16 cellular contexts compared by ENCODE assay signal in genomic region chr14:102977475-102977874, GRCh38. TPM values are rescaled to one million over a fixed set of nuclear protein-coding genes. Genes with fewer than 3 reads are reported as not detected.
DNase-seq lines count a peak whose midpoint lies in the region; TF ChIP-seq lines count a peak whose summit lies in the region.
"Had no signal": no experiment of that assay in that cellular context is flagged by ENCODE, and none has a peak within 500 bp of the region (broad histone marks: within the 10 kb centered on the region; RNA-seq: fewer than 3 reads in every experiment).

No MANE protein-coding gene starts in this region.

- no peak for TF ChIP-seq POLR2A in spleen (IDR thresholded peaks at IDR 0.05)
- TF ChIP-seq POLR2A in transverse colon (IDR thresholded peaks at IDR 0.05) = no peak

- TF ChIP-seq CTCF in VCaP (conservative IDR thresholded peaks at IDR 0.05) = no peak
- TF ChIP-seq CTCF in spleen (IDR thresholded peaks at IDR 0.05 in 8 of 11, conservative IDR thresholded peaks at IDR 0.05 in 3 of 11) = no peak
- TF ChIP-seq CTCF in transverse colon (IDR thresholded peaks at IDR 0.05) = no peak

- H3K27ac ChIP-seq in VCaP = peak overlapping the region; percentile 84
- no peak overlapping the region for H3K27ac ChIP-seq in spleen
- no peak overlapping the region for H3K27ac ChIP-seq in transverse colon

- 85 to 93% (median 91%) methylated on average over 8 of the region's 8 CpGs for WGBS in spleen, 5 donors
- 61 to 77% methylated on average over 2 to 8 of the region's 8 CpGs for WGBS in transverse colon (ENCODE audit: low coverage in 1 of 2), 2 donors

- TF ChIP-seq EP300 in transverse colon (IDR thresholded peaks at IDR 0.05; ENCODE audit: low read depth) = no peak

- no peaks in the 10 kb centered on the region for H3K27me3 ChIP-seq in spleen (replicated peaks in 1 of 7)
- no peaks in the 10 kb centered on the region for H3K27me3 ChIP-seq in transverse colon

- in situ Hi-C loops in transverse colon (cut with MboI; ENCODE audit: low pct_ligation_motif_present in 1 of 4, low pct_unique_long_range_greater_than_20kb in 1 of 4, low sequenced_read_pairs in 3 of 4) = no loop called here

- H3K9me3 ChIP-seq in spleen = no peaks in the 10 kb centered on the region
- H3K9me3 ChIP-seq in transverse colon = no peaks in the 10 kb centered on the region
- H3K9me3 ChIP-seq: HAP-1 had no signal

- peak; percentile 36 for DNase-seq in Ammon's horn (ENCODE audit: low spot score)
- DNase-seq in islet precursor cell = peak; percentile 74
- DNase-seq in spleen = peak; percentile 44
- no peak for DNase-seq in NCI-H1694 treated with DMSO at 0.1 percent for 48 hours (lab: John Stamatoyannopoulos, UW)
- no peak for DNase-seq in transverse colon
- DNase-seq in activated CD4-positive, alpha-beta T cell treated with anti-CD3 and anti-CD28 coated beads for 1 hour = no peak
- DNase-seq: 8988T; CD8-positive, alpha-beta T cell; COR-L47; DMS153; DMS79 treated with DMSO at 0.1 percent for 48 hours; EL; GOT3 had no signal

- H3K36me3 ChIP-seq in spleen = peaks cover 0 to 100% (median 64%) of the 10 kb centered on the region in 6 donors
- peaks cover 0 to 79% (median 25%) of the 10 kb centered on the region in 4 donors for H3K36me3 ChIP-seq in transverse colon

- no peak overlapping the region for H3K4me3 ChIP-seq in spleen
- H3K4me3 ChIP-seq in transverse colon = no peak overlapping the region
- H3K4me3 ChIP-seq: HAP-1 had no signal

- intact Hi-C loops in spleen (cut with DNase I; ENCODE audit: low total_unique reads) (no loop called here), transverse colon (cut with DNase I; ENCODE audit: low total_unique reads) (no loop called here)

- H3K4me1 ChIP-seq in spleen (no peaks in the 10 kb centered on the region), transverse colon (no peaks in the 10 kb centered on the region)
- H3K4me1 ChIP-seq: HAP-1 had no signal

RNA-seq across cellular contexts. Expression of gene AMN, which starts 55.0 kb away (rescaled TPM):
- 1 to 10 TPM in 6 of 7 donors, under 1 TPM in 1; 0.65 to 3.0 (median 2.4) TPM for total RNA-seq in spleen
- 1 to 10 TPM; 1.6 to 2.2 (median 2.1) TPM for polyA plus RNA-seq in spleen
- 100 to 1,000 TPM; 306 to 597 (median 420) TPM for total RNA-seq in transverse colon
- polyA plus RNA-seq: CD14-positive monocyte had no signal

Comparison
In these comparisons a context has a peak if more than half of its experiments do, and no peak if none do; other contexts are left out.
1. DNase-seq: peak in Ammon's horn (single experiment), islet precursor cell (single experiment) and spleen (single experiment); none in NCI-H1694 treated with DMSO at 0.1 percent for 48 hours (single experiment), transverse colon (single experiment) and activated CD4-positive, alpha-beta T cell treated with anti-CD3 and anti-CD28 coated beads for 1 hour (single experiment).
2. RNA of gene AMN, which starts 55.0 kb away (total RNA-seq): 306 to 597 TPM in transverse colon; 0.65 to 3.0 TPM in spleen; every median in the first group is over 10 times any median in the second.